2 cellular contexts compared by ENCODE assay signal in the genomic region with DNA sequence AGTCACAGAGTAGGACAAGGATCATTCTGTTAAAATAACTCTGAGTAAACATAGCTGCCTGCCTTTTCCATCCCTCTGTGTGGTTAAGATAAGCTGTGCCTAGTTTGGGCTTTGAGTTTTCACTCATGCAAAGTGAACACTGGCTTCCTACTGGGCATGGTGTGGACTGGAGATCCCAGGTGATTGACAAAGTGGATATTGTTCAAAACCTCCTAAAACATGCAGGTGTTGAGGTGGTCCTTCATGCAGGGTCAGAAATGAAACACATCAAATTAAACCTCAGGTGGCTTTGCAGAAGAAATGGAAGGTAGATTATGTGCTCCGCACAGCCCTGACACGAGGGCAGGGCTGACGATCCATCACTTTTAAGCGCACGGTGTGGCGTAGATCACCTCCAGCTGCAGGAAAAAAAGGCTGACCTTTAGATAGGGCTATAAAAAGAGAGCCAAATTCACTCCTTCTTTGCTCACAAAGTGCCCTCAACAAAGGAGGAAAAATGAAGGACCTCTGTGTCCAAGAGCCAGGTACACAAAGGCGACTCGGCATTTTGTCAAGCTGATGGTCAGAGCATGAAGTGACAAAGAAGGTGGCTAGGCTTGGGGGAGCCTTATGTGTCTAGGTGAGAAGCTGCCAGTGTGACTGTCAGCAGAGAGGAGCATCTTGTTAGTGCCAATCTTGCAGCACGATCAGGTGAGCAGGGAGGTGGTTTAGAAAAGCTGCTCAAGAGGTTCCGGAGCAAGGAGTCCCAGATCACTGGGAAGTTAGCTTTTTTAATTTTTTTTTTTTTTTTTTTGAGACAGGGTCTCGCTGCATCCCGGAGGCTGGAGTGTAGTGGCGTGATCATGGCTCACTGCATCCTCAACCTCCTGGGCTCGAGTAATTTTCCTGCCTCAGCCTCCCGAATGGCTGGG.
TF ChIP-seq lines count a peak whose summit lies in the region.

No MANE protein-coding gene starts in this region.

TF ChIP-seq in HEK293, 187 proteins besides CTCF, POLR2A, EP300 and RAD21:
- TF ChIP-seq ZNF600 (tag by site-specific recombination; IDR thresholded peaks at IDR 0.05) (0 out of 2 replicates have a peak, but pooled peaks have one; percentile 26), ZFP3 (tag by site-specific recombination; IDR thresholded peaks at IDR 0.05; ENCODE audit: low read depth) (no peak)

TF ChIP-seq in H1, 55 proteins besides CTCF, POLR2A, EP300 and RAD21:
- TF ChIP-seq YY1 (IDR thresholded peaks at IDR 0.05; ENCODE audit: low read depth, low read length) (no peak), CTBP2 (IDR thresholded peaks at IDR 0.05; ENCODE audit: borderline replicate concordance, insufficient read depth, insufficient read length, low read length) (no peak), CHD1 (IDR thresholded peaks at IDR 0.05; ENCODE audit: low read depth, low read length) (no peak)
